ENCODE assay signal across 13 cellular contexts in genomic region chr10:4812952-4813351, GRCh38. TPM values are rescaled to one million over a fixed set of nuclear protein-coding genes. Genes with fewer than 3 reads are reported as not detected.
DNase-seq lines count a peak whose midpoint lies in the region; ATAC-seq, FAIRE-seq and TF ChIP-seq lines count a peak whose summit lies in the region.
"Had no signal": no experiment of that assay in that cellular context is flagged by ENCODE, and none has a peak within 500 bp of the region (broad histone marks: within the 10 kb centered on the region; RNA-seq: fewer than 3 reads in every experiment).

No MANE protein-coding gene starts in this region.

- no peak overlapping the region for H3K4ac ChIP-seq in mesenchymal stem cell (ENCODE audit: low read depth in 1 of 2, low read length in 2 of 2)

- H3K9me3 ChIP-seq in MG63: no peaks in the 10 kb centered on the region
- H3K9me3 ChIP-seq in mesenchymal stem cell (ENCODE audit: control insufficient read depth, low read length): no peaks in the 10 kb centered on the region
- H3K9me3 ChIP-seq: esophagus muscularis mucosa had no signal

- no peak overlapping the region for H2BK15ac ChIP-seq in mesenchymal stem cell (ENCODE audit: low read depth, poor library complexity, severe bottlenecking)

- peak overlapping the region; percentile 59 for H3K9ac ChIP-seq in mesenchymal stem cell (ENCODE audit: low read length)

- H2BK120ac ChIP-seq in mesenchymal stem cell (ENCODE audit: low read depth, low read length): no peak overlapping the region

- peaks cover 5% of the 10 kb centered on the region for H3K4me1 ChIP-seq in mesenchymal stem cell (ENCODE audit: control insufficient read depth, insufficient read depth, low read depth, low read length)

- WGBS in mesenchymal stem cell: 11% methylated on average over 5 of the region's 5 CpGs

- no peaks in the 10 kb centered on the region for H3K27me3 ChIP-seq in MG63
- H3K27me3 ChIP-seq in bronchial epithelial cell (ENCODE audit: control insufficient read depth, insufficient read depth, low read length): no peaks in the 10 kb centered on the region
- no peaks in the 10 kb centered on the region for H3K27me3 ChIP-seq in mesenchymal stem cell (ENCODE audit: control insufficient read depth in 1 of 2, insufficient read depth in 1 of 2, low read length in 2 of 2)
- H3K27me3 ChIP-seq: esophagus muscularis mucosa had no signal

- H3K23ac ChIP-seq in mesenchymal stem cell (ENCODE audit: low read length in 2 of 2): no peak overlapping the region

- H3K4me3 ChIP-seq in MG63 (no peak overlapping the region), bronchial epithelial cell (ENCODE audit: low read depth, low read length) (no peak overlapping the region), mesenchymal stem cell (ENCODE audit: insufficient read depth in 1 of 2, low read depth in 1 of 2, low read length in 2 of 2) (no peak overlapping the region)
- H3K4me3 ChIP-seq: esophagus muscularis mucosa had no signal

- H3K36me3 ChIP-seq in MG63: no peaks in the 10 kb centered on the region
- H3K36me3 ChIP-seq in bronchial epithelial cell (ENCODE audit: control insufficient read depth, insufficient read depth, low read length): no peaks in the 10 kb centered on the region
- no peaks in the 10 kb centered on the region for H3K36me3 ChIP-seq in mesenchymal stem cell (ENCODE audit: control insufficient read depth in 1 of 2, insufficient read depth in 2 of 2, low read depth in 1 of 2, low read length in 2 of 2)
- H3K36me3 ChIP-seq: esophagus muscularis mucosa had no signal

- H4K8ac ChIP-seq in mesenchymal stem cell (ENCODE audit: low read length): no peak overlapping the region

- no peak for TF ChIP-seq CTCF in bronchial epithelial cell (IDR thresholded peaks at IDR 0.05; ENCODE audit: insufficient read depth, low read length, severe bottlenecking)

- H3K4me2 ChIP-seq in mesenchymal stem cell (ENCODE audit: low read length, poor library complexity, severe bottlenecking): no peak overlapping the region

- DNase-seq in Caki2 (ENCODE audit: low read depth): peak; percentile 88
- DNase-seq in MG63: peak; percentile 82
- peak; percentile 85 for DNase-seq in bronchial epithelial cell (ENCODE audit: low read depth)
- peak; percentile 90 for DNase-seq in mesenchymal stem cell
- DNase-seq in NCI-H1694 treated with DMSO at 0.1 percent for 48 hours (lab: John Stamatoyannopoulos, UW): no peak
- DNase-seq in stimulated activated CD4-positive, alpha-beta T cell treated with anti-CD3 and anti-CD28 coated beads, Interleukin-12 subunit alpha, Interleukin-12 subunit beta, amount 100 ng/mL, for 4 hours: no peak
- DNase-seq in SHP77 (lab: John Stamatoyannopoulos, UW): no peak
- DNase-seq: activated CD4-positive, alpha-beta T cell treated with anti-CD3 and anti-CD28 coated beads for 4 hours; activated naive CD8-positive, alpha-beta T cell treated with anti-CD3 and anti-CD28 coated beads, Interleukin-2, amount 10 ng/mL, durations not matched to agents 7 days and 5 days; stimulated activated naive CD4-positive, alpha-beta T cell had no signal

- in situ Hi-C loops in Caki2 (cut with HindIII; ENCODE audit: low pct_unique_long_range_greater_than_20kb, low sequenced_read_pairs): no loop called here

- H4K91ac ChIP-seq in mesenchymal stem cell (ENCODE audit: low read length): no peak overlapping the region

- no peak overlapping the region for H3K18ac ChIP-seq in mesenchymal stem cell (ENCODE audit: low read depth in 1 of 2, low read length in 2 of 2)

- no peak overlapping the region for H2BK12ac ChIP-seq in mesenchymal stem cell (ENCODE audit: low read length in 2 of 2)

- no peak for ATAC-seq in HG03039 (IDR thresholded peaks at IDR 0.05; ENCODE audit: unreplicated experiment)

- FAIRE-seq in bronchial epithelial cell (lab: Jason Lieb, UNC): no peak
- FAIRE-seq: G401.6 had no signal

- H3K79me1 ChIP-seq in mesenchymal stem cell (replicated peaks; ENCODE audit: low read length, poor library complexity, severe bottlenecking): no peaks in the 10 kb centered on the region

- no peak overlapping the region for H2AK5ac ChIP-seq in mesenchymal stem cell (ENCODE audit: low read length, severe bottlenecking)

- H3K14ac ChIP-seq in mesenchymal stem cell (ENCODE audit: low read length in 2 of 2): no peak overlapping the region

- H2BK5ac ChIP-seq in mesenchymal stem cell (ENCODE audit: low read depth, low read length, poor library complexity, severe bottlenecking): no peak overlapping the region

- no peak overlapping the region for H2AFZ ChIP-seq in mesenchymal stem cell (ENCODE audit: low read depth, low read length)

- H3K27ac ChIP-seq in mesenchymal stem cell (ENCODE audit: low read length, poor library complexity, severe bottlenecking): peak overlapping the region; percentile 43
- H3K27ac ChIP-seq: esophagus muscularis mucosa had no signal

RNA-seq across cellular contexts. Expression of gene AKR1E2, which starts 13.1 kb away (rescaled TPM):
- total RNA-seq in Caki2 (2014; rRNA removed; shearing (Covaris generic); ENCODE audit: low replicate concordance): 74.3 and 112 TPM in 2 replicates
- 0.37 and 1.2 TPM in 2 replicates for total RNA-seq in MG63 (2014; rRNA removed; shearing (Covaris generic); ENCODE audit: low replicate concordance)
- total RNA-seq in bronchial epithelial cell: 4.2 and 6.1 TPM in 2 replicates
- polyA plus RNA-seq in mesenchymal stem cell (2013, experiment 1 of 2): 0.73 TPM
- 0.52 TPM for polyA plus RNA-seq in mesenchymal stem cell (2013, experiment 2 of 2)

Comparison
In these comparisons a context has a peak if more than half of its experiments do, and no peak if none do; other contexts are left out.
1. DNase-seq: peak in Caki2 (single experiment), MG63 (single experiment), bronchial epithelial cell (single experiment) and mesenchymal stem cell (single experiment); none in NCI-H1694 treated with DMSO at 0.1 percent for 48 hours (single experiment), stimulated activated CD4-positive, alpha-beta T cell treated with anti-CD3 and anti-CD28 coated beads, Interleukin-12 subunit alpha, Interleukin-12 subunit beta, amount 100 ng/mL, for 4 hours (single experiment) and SHP77 (0 of 2).
2. RNA of gene AKR1E2, which starts 13.1 kb away (total RNA-seq): 74.3 to 112 TPM in Caki2; 4.2 to 6.1 TPM in bronchial epithelial cell and 0.37 to 1.2 TPM in MG63; every median in the first group is over 10 times any median in the second.